Comparison of ENCODE assay signal across 16 cellular contexts in the genomic region with DNA sequence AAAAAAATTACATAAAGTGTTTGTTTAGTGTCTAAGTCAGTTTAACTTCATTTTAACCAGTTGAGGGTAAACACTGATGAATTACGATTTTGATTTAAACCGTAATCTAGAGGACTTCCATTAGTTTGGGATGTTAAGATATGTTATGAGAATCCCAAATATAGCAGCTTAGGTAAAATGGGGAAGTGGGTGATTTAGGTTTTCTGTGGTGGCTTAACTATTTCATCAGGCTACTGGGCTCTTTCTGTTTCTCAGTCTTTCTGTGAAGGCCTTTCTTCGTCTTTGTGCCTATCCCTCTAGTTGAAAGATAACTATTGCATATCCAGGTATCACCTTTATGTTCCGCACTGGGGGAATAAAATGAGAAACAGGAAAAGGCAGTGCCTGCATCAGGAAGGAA.
"Had no signal": no experiment of that assay in that cellular context is flagged by ENCODE, and none has a peak within 500 bp of the region (broad histone marks: within the 10 kb centered on the region; RNA-seq: fewer than 3 reads in every experiment).

No MANE protein-coding gene starts in this region.

- H3K4me1 ChIP-seq: adrenal gland, esophagus muscularis mucosa, lower lobe of right lung, neural progenitor cell, sigmoid colon had no signal

- H3K36me3 ChIP-seq: adrenal gland, esophagus muscularis mucosa, lower lobe of right lung, ovary, sigmoid colon had no signal

- H2AFZ ChIP-seq: neural progenitor cell had no signal

- H3K4me2 ChIP-seq: neural progenitor cell had no signal

- H3K9ac ChIP-seq: neural progenitor cell had no signal

- H3K27me3 ChIP-seq: adrenal gland, esophagus muscularis mucosa, neural progenitor cell, ovary, sigmoid colon had no signal

- H3K9me3 ChIP-seq: adrenal gland, esophagus muscularis mucosa, lower lobe of right lung, ovary, sigmoid colon had no signal

- H3K4me3 ChIP-seq: adrenal gland, esophagus muscularis mucosa, lower lobe of right lung, neural progenitor cell, ovary, sigmoid colon had no signal

- H3K27ac ChIP-seq: adrenal gland, esophagus muscularis mucosa, lower lobe of right lung, neural progenitor cell, ovary, sigmoid colon had no signal

- FAIRE-seq: colon had no signal

- DNase-seq: activated CD4-positive, alpha-beta T cell treated with anti-CD3 and anti-CD28 coated beads, Interleukin-2, amount 50 U/mL, for 1 hour; activated naive CD4-positive, alpha-beta T cell treated with anti-CD3 and anti-CD28 coated beads, Interleukin-2, amount 50 U/mL, for 16 hours; activated T-cell treated with anti-CD3 and anti-CD28 coated beads, Interleukin-2, amount 50 U/mL, for 1 hour; adrenal gland; immature natural killer cell; left cardiac atrium; lower lobe of right lung; midbrain; ovary; sigmoid colon; stimulated activated CD4-positive, alpha-beta T cell treated with anti-CD3 and anti-CD28 coated beads, Interleukin-2, amount 100 ng/mL, for 24 hours; stimulated activated naive CD4-positive, alpha-beta T cell; trophoblast cell had no signal
